In genomic region chr3:38347421-38348200, GRCh38 we compare ENCODE assay signal across 9 cellular contexts. TPM values are rescaled to one million over a fixed set of nuclear protein-coding genes. Genes with fewer than 3 reads are reported as not detected.
DNase-seq lines count a peak whose midpoint lies in the region; ATAC-seq and TF ChIP-seq lines count a peak whose summit lies in the region.
"Had no signal": no experiment of that assay in that cellular context is flagged by ENCODE, and none has a peak within 500 bp of the region (broad histone marks: within the 10 kb centered on the region; RNA-seq: fewer than 3 reads in every experiment).

No MANE protein-coding gene starts in this region.

- H3K27me3 ChIP-seq in right atrium auricular region: no peaks in the 10 kb centered on the region
- no peaks in the 10 kb centered on the region for H3K27me3 ChIP-seq in vagina

- H3K4me3 ChIP-seq in right atrium auricular region (peak overlapping the region; percentile 61 to 71), astrocyte of the spinal cord (ENCODE audit: low read depth, low read length) (peak overlapping the region; percentile 59), vagina (peak overlapping the region; percentile 71 to 91)

- no peaks in the 10 kb centered on the region for H3K9me3 Mint-ChIP-seq in memory B cell

- H3K4me3 Mint-ChIP-seq in memory B cell: peak overlapping the region; percentile 65

- peaks cover 2% of the 10 kb centered on the region for H3K4me1 Mint-ChIP-seq in memory B cell
- H3K4me1 Mint-ChIP-seq: neural crest cell had no signal

- no peak for TF ChIP-seq POLR2A in vagina (IDR thresholded peaks at IDR 0.05)

- no peak overlapping the region for H3K27ac Mint-ChIP-seq in memory B cell

- H3K27ac ChIP-seq in right atrium auricular region: no peak overlapping the region
- H3K27ac ChIP-seq in vagina: peak overlapping the region; percentile 72

- H3K36me3 ChIP-seq in right atrium auricular region (no peaks in the 10 kb centered on the region), vagina (no peaks in the 10 kb centered on the region)

- DNase-seq in right atrium auricular region (ENCODE audit: low spot score): no peak
- DNase-seq in Right ventricle myocardium superior: no peak
- DNase-seq in astrocyte of the spinal cord (ENCODE audit: low read depth, low spot score): no peak
- DNase-seq in memory B cell (ENCODE audit: low spot score in 2 of 2): no peak
- no peak for DNase-seq in vagina (ENCODE audit: extremely low spot score in 2 of 2)
- no peak for DNase-seq in NOMO-1 treated with dmso at 0.1 percent for 144 hours (lab: John Stamatoyannopoulos, UW; ENCODE audit: unreplicated experiment)
- DNase-seq in nucleus accumbens (lab: John Stamatoyannopoulos, UW): no peak
- no peak for DNase-seq in NK-92 treated with Interleukin-12 subunit alpha and Interleukin-12 subunit beta, amount 100 ng/mL, for 24 hours (lab: John Stamatoyannopoulos, UW)

- no peaks in the 10 kb centered on the region for H3K36me3 Mint-ChIP-seq in memory B cell

- in situ Hi-C loops in astrocyte of the spinal cord (cut with HindIII; ENCODE audit: low sequenced_read_pairs): no loop called here

- H3K4me1 ChIP-seq in right atrium auricular region (no peaks in the 10 kb centered on the region), vagina (peaks cover 10% of the 10 kb centered on the region)

- H3K9me3 ChIP-seq in right atrium auricular region (no peaks in the 10 kb centered on the region), vagina (no peaks in the 10 kb centered on the region)

- peaks cover 2% of the 10 kb centered on the region for H3K27me3 Mint-ChIP-seq in memory B cell

- no peak for TF ChIP-seq CTCF in right atrium auricular region (IDR thresholded peaks at IDR 0.05)
- TF ChIP-seq CTCF in astrocyte of the spinal cord (IDR thresholded peaks at IDR 0.05; ENCODE audit: low read depth, low read length): no peak
- TF ChIP-seq CTCF in vagina (IDR thresholded peaks at IDR 0.05): no peak

- ATAC-seq in Right ventricle myocardium superior (ENCODE audit: poor library complexity) (no peak), memory B cell (ENCODE audit: low read depth) (no peak)

- intact Hi-C loops in Right ventricle myocardium superior (cut with DNase I): loop anchor here (2.0 kb wide), 1 partner anchor 133 kb away; no protein-coding TSS in a partner anchor
- intact Hi-C loops in vagina (cut with DNase I): loop anchor here (5.0 to 10.0 kb wide), 2 partner anchors 135 to 213 kb away; partner anchors contain the start of genes ACAA1 and MYD88

RNA-seq across cellular contexts. Expression of gene XYLB, which starts 1.0 kb away (rescaled TPM):
- under 1 TPM; 0.70 to 0.79 TPM for total RNA-seq in right atrium auricular region
- 1.5 TPM for total RNA-seq in Right ventricle myocardium superior
- total RNA-seq in vagina: 3.4 TPM
